In the genomic region with DNA sequence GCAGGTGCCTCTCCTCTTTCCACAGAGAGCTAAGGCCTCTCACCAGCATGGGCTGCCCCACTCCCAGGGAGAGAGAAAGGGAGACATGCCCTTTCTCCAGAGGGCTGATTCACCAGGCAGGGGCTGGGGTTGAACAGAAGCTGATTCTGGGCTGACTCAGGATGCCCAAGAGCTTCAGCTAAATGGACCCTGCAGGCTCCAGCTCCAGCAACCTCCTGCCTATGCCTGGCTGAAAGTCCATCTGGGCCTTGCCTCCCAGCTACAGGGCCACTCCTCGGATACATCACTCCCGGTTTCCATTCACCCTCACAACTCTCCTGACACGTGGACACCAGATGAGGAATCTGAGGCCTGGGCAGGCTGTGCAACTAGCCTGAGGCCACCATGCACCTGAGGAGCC, we compare ENCODE assay signal across 21 cellular contexts.
DNase-seq lines count a peak whose midpoint lies in the region; ATAC-seq, FAIRE-seq and TF ChIP-seq lines count a peak whose summit lies in the region.
"Had no signal": no experiment of that assay in that cellular context is flagged by ENCODE, and none has a peak within 500 bp of the region (broad histone marks: within the 10 kb centered on the region; RNA-seq: fewer than 3 reads in every experiment).

No MANE protein-coding gene starts in this region.

- no peak overlapping the region for H2BK20ac ChIP-seq in H1 (ENCODE audit: low read length)

- H3K4ac ChIP-seq in H1 (replicated peaks; ENCODE audit: insufficient read length, low read depth, low read length), result no peak overlapping the region

- H2AFZ ChIP-seq in H1 (ENCODE audit: low read length), result no peak overlapping the region

- H3K27me3 ChIP-seq in H1 (replicated peaks in 1 of 4; ENCODE audit: control insufficient read depth in 3 of 4, extremely low read depth in 1 of 4, insufficient read depth in 3 of 4, low read length in 3 of 4), result peaks cover 0 to 2% (median 0%) of the 10 kb centered on the region in 4 experiments; a peak in 2 of 7 replicates

- no peak overlapping the region for H3K4me3 ChIP-seq in H1 (ENCODE audit: extremely low read depth in 1 of 4, insufficient read depth in 2 of 4, low read depth in 3 of 4, low read length in 4 of 4)

- WGBS in H1 (ENCODE audit: extremely low coverage in 1 of 2, insufficient coverage in 1 of 2, insufficient read length in 1 of 2, insufficient replicate concordance in 2 of 2, low coverage in 1 of 2, low lambda C conversion rate in 2 of 2, missing lambda C conversion rate in 1 of 2), 2 experiments, result 98% methylated on average over 3 of the region's 3 CpGs; no CpG with 5 or more reads in 1 of the 2 experiments

- no peaks in the 10 kb centered on the region for H3K79me2 ChIP-seq in H1 (ENCODE audit: control insufficient read depth in 1 of 2, insufficient read depth in 2 of 2, low read length in 2 of 2)

- H2BK15ac ChIP-seq in H1 (ENCODE audit: low read length), result no peak overlapping the region

- H4K91ac ChIP-seq in H1 (replicated peaks; ENCODE audit: insufficient read length, low read length), result no peak overlapping the region

- no peaks in the 10 kb centered on the region for H3K79me1 ChIP-seq in H1 (ENCODE audit: low read depth, low read length)

- H3K4me3 Mint-ChIP-seq in stimulated activated effector memory CD8-positive, alpha-beta T cell treated with anti-CD3 and anti-CD28 coated beads, Interleukin-12 subunit alpha, Interleukin-12 subunit beta, amount 100 ng/mL, for 72 hours, result no peak overlapping the region
- H3K4me3 Mint-ChIP-seq in nephron progenitor cell, result no peak overlapping the region
- H3K4me3 Mint-ChIP-seq: B cell; CD4-positive, CD25-positive, alpha-beta regulatory T cell; T-cell had no signal

- peak; percentile 57 for DNase-seq in EL
- DNase-seq in HT1080 (ENCODE audit: low read depth), result peak; percentile 65
- no peak for DNase-seq in H1 (ENCODE audit: low read depth in 1 of 2, low spot score in 2 of 2)
- no peak for DNase-seq in stimulated activated effector memory CD8-positive, alpha-beta T cell treated with anti-CD3 and anti-CD28 coated beads, Interleukin-12 subunit alpha, Interleukin-12 subunit beta, amount 100 ng/mL, for 72 hours (ENCODE audit: low spot score in 2 of 2)
- DNase-seq in stimulated activated naive CD4-positive, alpha-beta T cell treated with Interleukin-2 at 50 U/mL for 16 hours (lab: John Stamatoyannopoulos, UW), result no peak
- DNase-seq in nephron progenitor cell, result no peak
- DNase-seq: CD4-positive, CD25-positive, alpha-beta regulatory T cell; DMS53; GDM1; GOT3; Kasumi-1; NCI-H2029; NCI-H2171; NCI-H82; PC-3; T-cell had no signal

- H4K20me1 ChIP-seq in H1 (replicated peaks in 1 of 2; ENCODE audit: control insufficient read depth in 1 of 2, insufficient read depth in 2 of 2, low read length in 2 of 2), result no peaks in the 10 kb centered on the region

- peak overlapping the region; percentile 14; the same call in 1 of the 2 replicates for H4K8ac ChIP-seq in H1 (ENCODE audit: extremely low read depth, insufficient read depth, low read length)

- H3K27me3 Mint-ChIP-seq in nephron progenitor cell (ENCODE audit: low read depth, poor library complexity), result peaks cover 12% of the 10 kb centered on the region

- no peak for FAIRE-seq in H1 (lab: Jason Lieb, UNC)
- FAIRE-seq: GM12892, HTR-8/SVneo had no signal

- H3K27ac Mint-ChIP-seq in stimulated activated effector memory CD8-positive, alpha-beta T cell treated with anti-CD3 and anti-CD28 coated beads, Interleukin-12 subunit alpha, Interleukin-12 subunit beta, amount 100 ng/mL, for 72 hours, result no peak overlapping the region
- no peak overlapping the region for H3K27ac Mint-ChIP-seq in nephron progenitor cell
- H3K27ac Mint-ChIP-seq: B cell, IgD-negative memory B cell, T-cell had no signal

- no peak overlapping the region for H3K27ac ChIP-seq in H1 (ENCODE audit: low read depth, low read length)

- TF ChIP-seq POLR2A in H1 (IDR thresholded peaks at IDR 0.05; ENCODE audit: control extremely low read depth in 1 of 2, low read depth in 2 of 2, low read length in 2 of 2), result no peak

- no peak overlapping the region for H3K18ac ChIP-seq in H1 (ENCODE audit: extremely low read depth, low read length)

- no peak overlapping the region for H2BK120ac ChIP-seq in H1 (replicated peaks; ENCODE audit: low read depth, low read length)

- H3K9me3 ChIP-seq in H1 (ENCODE audit: insufficient read depth in 2 of 2, low read depth in 1 of 2, low read length in 1 of 2), result no peaks in the 10 kb centered on the region

- H2BK12ac ChIP-seq in H1 (ENCODE audit: low read depth, low read length), result no peak overlapping the region

- TF ChIP-seq RAD21 in H1 (IDR thresholded peaks at IDR 0.05 in 1 of 2, conservative IDR thresholded peaks at IDR 0.05 in 1 of 2; ENCODE audit: low read depth in 2 of 2, low read length in 2 of 2), result no peak

- H3K56ac ChIP-seq in H1 (replicated peaks; ENCODE audit: insufficient read length, low read depth, low read length), result no peak overlapping the region

- no peak overlapping the region for H3K4me2 ChIP-seq in H1 (ENCODE audit: insufficient read depth in 1 of 2, low read depth in 2 of 2, low read length in 2 of 2)

- H3K9ac ChIP-seq in H1 (replicated peaks in 1 of 4; ENCODE audit: extremely low read depth in 1 of 4, low read depth in 3 of 4, low read length in 3 of 4), result no peak overlapping the region

- no peaks in the 10 kb centered on the region for H3K4me1 ChIP-seq in H1 (replicated peaks in 1 of 4; ENCODE audit: control insufficient read depth in 3 of 4, insufficient read depth in 4 of 4, low read length in 3 of 4)

- H3K14ac ChIP-seq in H1 (ENCODE audit: insufficient read length), result no peak overlapping the region

- no peaks in the 10 kb centered on the region for H3K4me1 Mint-ChIP-seq in stimulated activated effector memory CD8-positive, alpha-beta T cell treated with anti-CD3 and anti-CD28 coated beads, Interleukin-12 subunit alpha, Interleukin-12 subunit beta, amount 100 ng/mL, for 72 hours
- peaks cover 5% of the 10 kb centered on the region for H3K4me1 Mint-ChIP-seq in nephron progenitor cell
- H3K4me1 Mint-ChIP-seq: B cell; CD4-positive, CD25-positive, alpha-beta regulatory T cell; T-cell had no signal

- POLR2A ChIA-PET in H1 (lab: Charles Lee; ENCODE audit: partially characterized antibody), result no interaction called here

- TF ChIP-seq EP300 in H1 (IDR thresholded peaks at IDR 0.05; ENCODE audit: borderline replicate concordance in 1 of 2, low read depth in 2 of 2, low read length in 2 of 2), result no peak

- no peaks in the 10 kb centered on the region for H3K36me3 ChIP-seq in H1 (ENCODE audit: control insufficient read depth in 2 of 4, insufficient read depth in 4 of 4, low read length in 3 of 4)

- H3K36me3 Mint-ChIP-seq in stimulated activated effector memory CD8-positive, alpha-beta T cell treated with anti-CD3 and anti-CD28 coated beads, Interleukin-12 subunit alpha, Interleukin-12 subunit beta, amount 100 ng/mL, for 72 hours, result no peaks in the 10 kb centered on the region
- no peaks in the 10 kb centered on the region for H3K36me3 Mint-ChIP-seq in nephron progenitor cell (ENCODE audit: low read depth)
- H3K36me3 Mint-ChIP-seq: CD4-positive, CD25-positive, alpha-beta regulatory T cell; T-cell had no signal

- ATAC-seq in stimulated activated effector memory CD8-positive, alpha-beta T cell treated with anti-CD3 and anti-CD28 coated beads, Interleukin-12 subunit alpha, Interleukin-12 subunit beta, amount 100 ng/mL, for 72 hours, result peak; percentile 22
- no peak for ATAC-seq in HG03457 (IDR thresholded peaks at IDR 0.05; ENCODE audit: unreplicated experiment)
- ATAC-seq: PC-3 had no signal

- no peak for TF ChIP-seq CTCF in H1 (IDR thresholded peaks at IDR 0.05; ENCODE audit: control extremely low read depth in 1 of 3, insufficient read depth in 1 of 3, low read depth in 1 of 3, low read length in 3 of 3)
- no peak for TF ChIP-seq CTCF in nephron progenitor cell (IDR thresholded peaks at IDR 0.05)

- no peak overlapping the region for H2BK5ac ChIP-seq in H1 (ENCODE audit: low read depth, low read length)

- no peak overlapping the region for H2AK5ac ChIP-seq in H1 (ENCODE audit: low read depth, low read length)

- H3K23ac ChIP-seq in H1 (ENCODE audit: insufficient read length), result no peak overlapping the region

- CTCF ChIA-PET in H1 (lab: Charles Lee; ENCODE audit: partially characterized antibody), result interaction anchor here (0.9 to 1.8 kb wide), 2 partner anchors 24 to 175 kb away, joined by 3 to 5 read pairs; no protein-coding TSS in a partner anchor

- no peak overlapping the region for H4K5ac ChIP-seq in H1 (ENCODE audit: insufficient read length, low read depth, low read length)

- peaks cover 2% of the 10 kb centered on the region for H3K9me3 Mint-ChIP-seq in stimulated activated effector memory CD8-positive, alpha-beta T cell treated with anti-CD3 and anti-CD28 coated beads, Interleukin-12 subunit alpha, Interleukin-12 subunit beta, amount 100 ng/mL, for 72 hours
- peaks cover 31% of the 10 kb centered on the region for H3K9me3 Mint-ChIP-seq in nephron progenitor cell

- no peaks in the 10 kb centered on the region; the same call in 1 of the 2 replicates for H3K23me2 ChIP-seq in H1 (ENCODE audit: low read depth, low read length)

TF ChIP-seq in H1, 55 proteins besides CTCF, POLR2A, EP300 and RAD21 (continues in another document):
- TF ChIP-seq KDM5A (IDR thresholded peaks at IDR 0.05; ENCODE audit: low read length) (no peak), CREB1 (IDR thresholded peaks at IDR 0.05) (no peak), SP2 (IDR thresholded peaks at IDR 0.05; ENCODE audit: low read length) (no peak), BRCA1 (IDR thresholded peaks at IDR 0.05; ENCODE audit: low read depth, low read length) (no peak), CEBPB (IDR thresholded peaks at IDR 0.05; ENCODE audit: low read depth, low read length) (no peak), NRF1 (IDR thresholded peaks at IDR 0.05; ENCODE audit: low read depth, low read length) (no peak), EZH2 (IDR thresholded peaks at IDR 0.05; ENCODE audit: low read depth, low read length, severe bottlenecking) (no peak), ASH2L (IDR thresholded peaks at IDR 0.05; ENCODE audit: low read length) (no peak), RFX5 (IDR thresholded peaks at IDR 0.05; ENCODE audit: borderline replicate concordance, low read depth, low read length) (no peak), JUND (IDR thresholded peaks at IDR 0.05; ENCODE audit: low read length) (no peak), SRF (IDR thresholded peaks at IDR 0.05; ENCODE audit: low read depth, low read length) (no peak)
- TF ChIP-seq, protein P1, sequence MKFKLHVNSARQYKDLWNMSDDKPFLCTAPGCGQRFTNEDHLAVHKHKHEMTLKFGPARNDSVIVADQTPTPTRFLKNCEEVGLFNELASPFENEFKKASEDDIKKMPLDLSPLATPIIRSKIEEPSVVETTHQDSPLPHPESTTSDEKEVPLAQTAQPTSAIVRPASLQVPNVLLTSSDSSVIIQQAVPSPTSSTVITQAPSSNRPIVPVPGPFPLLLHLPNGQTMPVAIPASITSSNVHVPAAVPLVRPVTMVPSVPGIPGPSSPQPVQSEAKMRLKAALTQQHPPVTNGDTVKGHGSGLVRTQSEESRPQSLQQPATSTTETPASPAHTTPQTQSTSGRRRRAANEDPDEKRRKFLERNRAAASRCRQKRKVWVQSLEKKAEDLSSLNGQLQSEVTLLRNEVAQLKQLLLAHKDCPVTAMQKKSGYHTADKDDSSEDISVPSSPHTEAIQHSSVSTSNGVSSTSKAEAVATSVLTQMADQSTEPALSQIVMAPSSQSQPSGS (IDR thresholded peaks at IDR 0.05; ENCODE audit: low read length), result no peak

Comparison
In these comparisons a context has a peak if more than half of its experiments do, and no peak if none do; other contexts are left out.
1. DNase-seq: peak in EL (single experiment) and HT1080 (single experiment); none in H1 (0 of 2), stimulated activated effector memory CD8-positive, alpha-beta T cell treated with anti-CD3 and anti-CD28 coated beads, Interleukin-12 subunit alpha, Interleukin-12 subunit beta, amount 100 ng/mL, for 72 hours (0 of 2), stimulated activated naive CD4-positive, alpha-beta T cell treated with Interleukin-2 at 50 U/mL for 16 hours (single experiment) and nephron progenitor cell (single experiment).